10 cellular contexts compared by ENCODE assay signal in genomic region chr7:151062111-151062398, GRCh38. TPM values are rescaled to one million over a fixed set of nuclear protein-coding genes. Genes with fewer than 3 reads are reported as not detected.
DNase-seq lines count a peak whose midpoint lies in the region; ATAC-seq and TF ChIP-seq lines count a peak whose summit lies in the region.
"Had no signal": no experiment of that assay in that cellular context is flagged by ENCODE, and none has a peak within 500 bp of the region (broad histone marks: within the 10 kb centered on the region; RNA-seq: fewer than 3 reads in every experiment).

No MANE protein-coding gene starts in this region.

- no peak for TF ChIP-seq CTCF in WTC11 (IDR thresholded peaks at IDR 0.05)
- no peak for TF ChIP-seq CTCF in GM10266 (IDR thresholded peaks at IDR 0.05; ENCODE audit: control insufficient read depth, insufficient read depth, low read depth, missing control alignments)

- ATAC-seq in WTC11: no peak

- H3K9me3 ChIP-seq in stomach smooth muscle (ENCODE audit: control insufficient read depth in 2 of 2, low read length in 2 of 2): no peaks in the 10 kb centered on the region

- POLR2A ChIA-PET in activated CD4-positive, alpha-beta T cell treated with anti-CD3 and anti-CD28 coated beads, Interleukin-2, amount 10 ng/mL, durations not matched to agents 7 days and 5 days (lab: Charles Lee): no interaction called here
- POLR2A ChIA-PET in WTC11 (lab: Charles Lee): interaction anchor here (1.3 to 2.3 kb wide), 9 partner anchors 11 to 165 kb away, joined by 4 to 13 read pairs (median 9); partner anchors contain the start of genes ABCB8, ABCF2, FASTK and TMUB1

- H3K4me3 ChIP-seq in iPS-11a (ENCODE audit: low read depth, low read length) (peak overlapping the region; percentile 25), stomach smooth muscle (ENCODE audit: low read length in 2 of 2) (peak overlapping the region; percentile 40 to 88)

- peaks cover 11% of the 10 kb centered on the region for H3K36me3 Mint-ChIP-seq in activated CD4-positive, alpha-beta T cell treated with anti-CD3 and anti-CD28 coated beads, Interleukin-2, amount 10 ng/mL, durations not matched to agents 7 days and 5 days (ENCODE audit: low read depth)
- peaks cover 8% of the 10 kb centered on the region for H3K36me3 Mint-ChIP-seq in WTC11

- H3K9me3 Mint-ChIP-seq in activated CD4-positive, alpha-beta T cell treated with anti-CD3 and anti-CD28 coated beads, Interleukin-2, amount 10 ng/mL, durations not matched to agents 7 days and 5 days: no peaks in the 10 kb centered on the region
- no peaks in the 10 kb centered on the region for H3K9me3 Mint-ChIP-seq in WTC11
- H3K9me3 Mint-ChIP-seq: T-helper 1 cell treated with Interleukin-12 subunit alpha and Interleukin-12 subunit beta and Interleukin-4 antibody, amounts not matched to agents 30 μg/mL and 1 μg/mL, for 36 hours had no signal

- peak overlapping the region; percentile 98 for H3K27ac ChIP-seq in stomach smooth muscle (ENCODE audit: low read length)

- intact Hi-C loops in posterior vena cava (cut with DNase I): no loop called here

- H3K27ac Mint-ChIP-seq in activated CD4-positive, alpha-beta T cell treated with anti-CD3 and anti-CD28 coated beads, Interleukin-2, amount 10 ng/mL, durations not matched to agents 7 days and 5 days: no peak overlapping the region
- 0 out of 2 replicates have a peak overlapping the region, but pooled peaks have one; percentile 57 for H3K27ac Mint-ChIP-seq in WTC11
- H3K27ac Mint-ChIP-seq: T-helper 1 cell treated with Interleukin-12 subunit alpha and Interleukin-12 subunit beta and Interleukin-4 antibody, amounts not matched to agents 30 μg/mL and 1 μg/mL, for 36 hours had no signal

- H3K36me3 ChIP-seq in stomach smooth muscle (ENCODE audit: control insufficient read depth in 2 of 2, insufficient read depth in 2 of 2, low read length in 2 of 2): peaks cover 13 to 15% of the 10 kb centered on the region in 2 donors

- H3K27me3 ChIP-seq in stomach smooth muscle (ENCODE audit: control insufficient read depth in 1 of 2, insufficient read depth in 2 of 2, low read length in 2 of 2): no peaks in the 10 kb centered on the region

- H3K4me1 ChIP-seq in stomach smooth muscle (ENCODE audit: control insufficient read depth, insufficient read depth, low read length): peaks cover 49% of the 10 kb centered on the region

- peak overlapping the region in 1 of 2 donors; percentile 75 for H3K9ac ChIP-seq in stomach smooth muscle (ENCODE audit: low read length in 2 of 2)

- CTCF ChIA-PET in activated CD4-positive, alpha-beta T cell treated with anti-CD3 and anti-CD28 coated beads, Interleukin-2, amount 10 ng/mL, durations not matched to agents 7 days and 5 days (lab: Charles Lee): no interaction called here
- CTCF ChIA-PET in WTC11 (lab: Charles Lee): interaction anchor here (0.5 to 2.6 kb wide), 29 partner anchors 11 to 182 kb away, joined by 3 to 36 read pairs (median 5); partner anchors contain the start of genes ABCB8, FASTK and H2BK1

- H3K27me3 Mint-ChIP-seq in activated CD4-positive, alpha-beta T cell treated with anti-CD3 and anti-CD28 coated beads, Interleukin-2, amount 10 ng/mL, durations not matched to agents 7 days and 5 days: no peaks in the 10 kb centered on the region
- peaks cover 2% of the 10 kb centered on the region; the same call in 1 of the 2 replicates for H3K27me3 Mint-ChIP-seq in WTC11 (ENCODE audit: low read depth)

- peaks cover 31% of the 10 kb centered on the region for H3K4me1 Mint-ChIP-seq in activated CD4-positive, alpha-beta T cell treated with anti-CD3 and anti-CD28 coated beads, Interleukin-2, amount 10 ng/mL, durations not matched to agents 7 days and 5 days
- peaks cover 32% of the 10 kb centered on the region for H3K4me1 Mint-ChIP-seq in WTC11

- DNase-seq in activated CD4-positive, alpha-beta T cell treated with anti-CD3 and anti-CD28 coated beads, Interleukin-2, amount 10 ng/mL, durations not matched to agents 7 days and 5 days: no peak
- no peak for DNase-seq in activated CD4-positive, alpha-beta T cell treated with anti-CD3 and anti-CD28 coated beads, Interleukin-2, amount 50 U/mL, for 48 hours
- DNase-seq in WTC11 (ENCODE audit: low spot score): no peak
- no peak for DNase-seq in GM19238 (ENCODE audit: insufficient read length, low spot score)
- no peak for DNase-seq in posterior vena cava (ENCODE audit: low spot score)
- DNase-seq in GM10266 (ENCODE audit: extremely low spot score): no peak
- DNase-seq: activated naive CD4-positive, alpha-beta T cell treated with Interleukin-2 at 50 U/mL for 16 hours had no signal

- peak overlapping the region; percentile 91 for H3K4me3 Mint-ChIP-seq in activated CD4-positive, alpha-beta T cell treated with anti-CD3 and anti-CD28 coated beads, Interleukin-2, amount 10 ng/mL, durations not matched to agents 7 days and 5 days
- H3K4me3 Mint-ChIP-seq in WTC11: peak overlapping the region; percentile 83

TF ChIP-seq in WTC11, 78 proteins besides CTCF, POLR2A, EP300 and RAD21 (continues in another document):
- TF ChIP-seq, protein P1, sequence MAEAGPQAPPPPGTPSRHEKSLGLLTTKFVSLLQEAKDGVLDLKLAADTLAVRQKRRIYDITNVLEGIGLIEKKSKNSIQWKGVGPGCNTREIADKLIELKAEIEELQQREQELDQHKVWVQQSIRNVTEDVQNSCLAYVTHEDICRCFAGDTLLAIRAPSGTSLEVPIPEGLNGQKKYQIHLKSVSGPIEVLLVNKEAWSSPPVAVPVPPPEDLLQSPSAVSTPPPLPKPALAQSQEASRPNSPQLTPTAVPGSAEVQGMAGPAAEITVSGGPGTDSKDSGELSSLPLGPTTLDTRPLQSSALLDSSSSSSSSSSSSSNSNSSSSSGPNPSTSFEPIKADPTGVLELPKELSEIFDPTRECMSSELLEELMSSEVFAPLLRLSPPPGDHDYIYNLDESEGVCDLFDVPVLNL (CRISPR knock-in tag; IDR thresholded peaks at IDR 0.05; ENCODE audit: borderline replicate concordance, low read depth): no peak
- no peak for TF ChIP-seq TEAD4 (CRISPR knock-in tag; IDR thresholded peaks at IDR 0.05)
- TF ChIP-seq PREB (CRISPR knock-in tag; IDR thresholded peaks at IDR 0.05; ENCODE audit: borderline replicate concordance): no peak
- no peak for TF ChIP-seq GABPB1 (CRISPR knock-in tag; IDR thresholded peaks at IDR 0.05)
- TF ChIP-seq ZNF121 (CRISPR knock-in tag; IDR thresholded peaks at IDR 0.05): no peak
- no peak for TF ChIP-seq ETV6 (CRISPR knock-in tag; IDR thresholded peaks at IDR 0.05)
- TF ChIP-seq, protein P2, sequence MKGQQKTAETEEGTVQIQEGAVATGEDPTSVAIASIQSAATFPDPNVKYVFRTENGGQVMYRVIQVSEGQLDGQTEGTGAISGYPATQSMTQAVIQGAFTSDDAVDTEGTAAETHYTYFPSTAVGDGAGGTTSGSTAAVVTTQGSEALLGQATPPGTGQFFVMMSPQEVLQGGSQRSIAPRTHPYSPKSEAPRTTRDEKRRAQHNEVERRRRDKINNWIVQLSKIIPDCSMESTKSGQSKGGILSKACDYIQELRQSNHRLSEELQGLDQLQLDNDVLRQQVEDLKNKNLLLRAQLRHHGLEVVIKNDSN (CRISPR knock-in tag; IDR thresholded peaks at IDR 0.05): no peak
- no peak for TF ChIP-seq GTF2I (CRISPR knock-in tag; conservative IDR thresholded peaks at IDR 0.05)

RNA-seq across cellular contexts. Expression of gene SLC4A2, which starts 2.7 kb away (rescaled TPM):
- 100 to 1,000 TPM; 106 to 114 TPM for total RNA-seq in activated CD4-positive, alpha-beta T cell treated with anti-CD3 and anti-CD28 coated beads, Interleukin-2, amount 10 ng/mL, durations not matched to agents 7 days and 5 days
- 131 to 164 TPM (median 131 TPM) in 3 replicates for total RNA-seq in WTC11 (2021)
- 100 to 1,000 TPM; 105 to 212 TPM for total RNA-seq in posterior vena cava

RNA-seq across cellular contexts. Expression of gene CDK5, which starts 4.4 kb away (rescaled TPM):
- 10 to 100 TPM; 26.0 to 26.9 TPM for total RNA-seq in activated CD4-positive, alpha-beta T cell treated with anti-CD3 and anti-CD28 coated beads, Interleukin-2, amount 10 ng/mL, durations not matched to agents 7 days and 5 days
- total RNA-seq in WTC11 (2021): 23.6 to 27.8 TPM (median 24.5 TPM) in 3 replicates
- total RNA-seq in posterior vena cava: 1 to 10 TPM; 5.2 to 7.3 TPM

RNA-seq across cellular contexts. Expression of gene ASIC3, which starts 13.7 kb away (rescaled TPM):
- total RNA-seq in activated CD4-positive, alpha-beta T cell treated with anti-CD3 and anti-CD28 coated beads, Interleukin-2, amount 10 ng/mL, durations not matched to agents 7 days and 5 days: 1 to 10 TPM; 6.0 to 8.3 TPM
- total RNA-seq in WTC11 (2021) (3.4 to 5.5 TPM (median 5.2 TPM) in 3 replicates), posterior vena cava (1 to 10 TPM; 1.4 to 1.5 TPM)

RNA-seq across cellular contexts. Expression of gene FASTK, which starts 18.6 kb away (rescaled TPM):
- 10 to 100 TPM; 76.4 to 85.9 TPM for total RNA-seq in activated CD4-positive, alpha-beta T cell treated with anti-CD3 and anti-CD28 coated beads, Interleukin-2, amount 10 ng/mL, durations not matched to agents 7 days and 5 days
- 62.1 to 70.2 TPM (median 67.7 TPM) in 3 replicates for total RNA-seq in WTC11 (2021)
- 10 to 100 TPM; 35.5 to 56.3 TPM for total RNA-seq in posterior vena cava

RNA-seq across cellular contexts. Expression of gene TMUB1, which starts 21.2 kb away (rescaled TPM):
- 10 to 100 TPM; 73.7 to 77.1 TPM for total RNA-seq in activated CD4-positive, alpha-beta T cell treated with anti-CD3 and anti-CD28 coated beads, Interleukin-2, amount 10 ng/mL, durations not matched to agents 7 days and 5 days
- total RNA-seq in WTC11 (2021) (61.3 to 72.8 TPM (median 62.5 TPM) in 3 replicates), posterior vena cava (10 to 100 TPM; 27.4 to 27.7 TPM)
